In genomic region chr2:215311625-215312394, GRCh38 we compare ENCODE assay signal across 1 cellular context.
TF ChIP-seq lines count a peak whose summit lies in the region.

TSS of gene ATIC (plus strand) at chr2:215312059. CDS start at chr2:215312143, 84 bp downstream.

TF ChIP-seq in HepG2, 621 proteins besides CTCF, POLR2A, EP300 and RAD21 (continued from another document and continues in another):
- TF ChIP-seq CERS6 (CRISPR knock-in tag; IDR thresholded peaks at IDR 0.05) (peak; percentile 83; the same call in 1 of the 2 replicates), SAP130 (CRISPR knock-in tag; IDR thresholded peaks at IDR 0.05; ENCODE audit: low read depth) (peak; percentile 100), NFE2 (CRISPR knock-in tag; IDR thresholded peaks at IDR 0.05) (0 out of 2 replicates have a peak, but pooled peaks have one; percentile 5), ZNF841 (CRISPR knock-in tag; IDR thresholded peaks at IDR 0.05; ENCODE audit: borderline replicate concordance) (peak; percentile 93), SIX1 (CRISPR knock-in tag; IDR thresholded peaks at IDR 0.05; ENCODE audit: borderline replicate concordance) (peak; percentile 20; the same call in 1 of the 2 replicates), MBD4 (IDR thresholded peaks at IDR 0.05; ENCODE audit: borderline replicate concordance, low read length) (no peak), HIVEP1 (CRISPR knock-in tag; IDR thresholded peaks at IDR 0.05) (no peak; the same call in 1 of the 2 replicates), SP5 (CRISPR knock-in tag; IDR thresholded peaks at IDR 0.05; ENCODE audit: borderline replicate concordance, low read depth) (peak; percentile 95), ATAD3A (CRISPR knock-in tag; IDR thresholded peaks at IDR 0.05) (no peak), IKZF5 (CRISPR knock-in tag; IDR thresholded peaks at IDR 0.05) (peak; percentile 91), PRMT3 (CRISPR knock-in tag; IDR thresholded peaks at IDR 0.05; ENCODE audit: borderline replicate concordance, low read depth) (peak; percentile 97; the same call in 1 of the 2 replicates), HNRNPH1 (optimal IDR thresholded peaks at IDR 0.05; ENCODE audit: low read depth, low read length) (no peak), ZNF773 (CRISPR knock-in tag; IDR thresholded peaks at IDR 0.05; ENCODE audit: borderline replicate concordance) (peak; percentile 96), ZNF280B (CRISPR knock-in tag; IDR thresholded peaks at IDR 0.05; ENCODE audit: borderline replicate concordance) (peak; percentile 85; the same call in 1 of the 2 replicates), ZNF670 (CRISPR knock-in tag; IDR thresholded peaks at IDR 0.05; ENCODE audit: borderline replicate concordance) (peak; percentile 99), SALL1 (CRISPR knock-in tag; IDR thresholded peaks at IDR 0.05) (peak; percentile 99), ZNF367 (CRISPR knock-in tag; IDR thresholded peaks at IDR 0.05; ENCODE audit: borderline replicate concordance) (0 out of 2 replicates have a peak, but pooled peaks have one; percentile 18), ZNF549 (CRISPR knock-in tag; IDR thresholded peaks at IDR 0.05) (no peak), PHB2 (IDR thresholded peaks at IDR 0.05; ENCODE audit: partially characterized antibody) (no peak), CHCHD3 (CRISPR knock-in tag; IDR thresholded peaks at IDR 0.05) (peak; percentile 99), ZNF281 (CRISPR knock-in tag; IDR thresholded peaks at IDR 0.05; ENCODE audit: borderline replicate concordance) (peak; percentile 71), FLYWCH1 (CRISPR knock-in tag; IDR thresholded peaks at IDR 0.05) (peak; percentile 98), ZNF3 (CRISPR knock-in tag; IDR thresholded peaks at IDR 0.05) (0 out of 2 replicates have a peak, but pooled peaks have one; percentile 61), FOXO1 (CRISPR knock-in tag; IDR thresholded peaks at IDR 0.05) (peak; percentile 91), PAWR (CRISPR knock-in tag; IDR thresholded peaks at IDR 0.05; ENCODE audit: borderline replicate concordance) (peak; percentile 94; the same call in 1 of the 2 replicates), STAG1 (CRISPR knock-in tag; IDR thresholded peaks at IDR 0.05) (peak; percentile 21; the same call in 1 of the 2 replicates), TBL1XR1 (IDR thresholded peaks at IDR 0.05; ENCODE audit: borderline replicate concordance, low read length, partially characterized antibody) (no peak), ZNF143 (CRISPR knock-in tag; IDR thresholded peaks at IDR 0.05) (peak; percentile 87), HOXD1 (CRISPR knock-in tag; IDR thresholded peaks at IDR 0.05) (peak; percentile 86), TARDBP (CRISPR knock-in tag; IDR thresholded peaks at IDR 0.05) (peak; percentile 95), ZNF160 (CRISPR knock-in tag; IDR thresholded peaks at IDR 0.05) (peak; percentile 79; the same call in 1 of the 2 replicates), ZNF740 (CRISPR knock-in tag; IDR thresholded peaks at IDR 0.05) (peak; percentile 74; the same call in 1 of the 2 replicates), REPIN1 (CRISPR knock-in tag; IDR thresholded peaks at IDR 0.05; ENCODE audit: borderline replicate concordance, low read depth) (peak; percentile 99; the same call in 1 of the 2 replicates), SKI (IDR thresholded peaks at IDR 0.05; ENCODE audit: partially characterized antibody) (peak; percentile 76), ZSCAN22 (CRISPR knock-in tag; IDR thresholded peaks at IDR 0.05) (peak; percentile 89), ZNF674 (CRISPR knock-in tag; IDR thresholded peaks at IDR 0.05; ENCODE audit: low read depth) (peak; percentile 97), U2AF2 (IDR thresholded peaks at IDR 0.05; ENCODE audit: low read depth, low read length) (peak; percentile 88), FOXP4 (CRISPR knock-in tag; IDR thresholded peaks at IDR 0.05) (peak; percentile 81; the same call in 1 of the 2 replicates), ZMAT3 (CRISPR knock-in tag; conservative IDR thresholded peaks at IDR 0.05) (peak; percentile 98), TAF15 (IDR thresholded peaks at IDR 0.05; ENCODE audit: low read depth, low read length, poor library complexity, severe bottlenecking) (peak; percentile 61), ZFP82 (CRISPR knock-in tag; IDR thresholded peaks at IDR 0.05; ENCODE audit: borderline replicate concordance) (peak; percentile 100), ZNF441 (CRISPR knock-in tag; IDR thresholded peaks at IDR 0.05; ENCODE audit: borderline replicate concordance) (peak; percentile 97), ZNF749 (CRISPR knock-in tag; IDR thresholded peaks at IDR 0.05; ENCODE audit: borderline replicate concordance) (peak; percentile 94), NKX3-1 (CRISPR knock-in tag; IDR thresholded peaks at IDR 0.05) (peak; percentile 88; the same call in 1 of the 2 replicates)
- TF ChIP-seq, protein P1, sequence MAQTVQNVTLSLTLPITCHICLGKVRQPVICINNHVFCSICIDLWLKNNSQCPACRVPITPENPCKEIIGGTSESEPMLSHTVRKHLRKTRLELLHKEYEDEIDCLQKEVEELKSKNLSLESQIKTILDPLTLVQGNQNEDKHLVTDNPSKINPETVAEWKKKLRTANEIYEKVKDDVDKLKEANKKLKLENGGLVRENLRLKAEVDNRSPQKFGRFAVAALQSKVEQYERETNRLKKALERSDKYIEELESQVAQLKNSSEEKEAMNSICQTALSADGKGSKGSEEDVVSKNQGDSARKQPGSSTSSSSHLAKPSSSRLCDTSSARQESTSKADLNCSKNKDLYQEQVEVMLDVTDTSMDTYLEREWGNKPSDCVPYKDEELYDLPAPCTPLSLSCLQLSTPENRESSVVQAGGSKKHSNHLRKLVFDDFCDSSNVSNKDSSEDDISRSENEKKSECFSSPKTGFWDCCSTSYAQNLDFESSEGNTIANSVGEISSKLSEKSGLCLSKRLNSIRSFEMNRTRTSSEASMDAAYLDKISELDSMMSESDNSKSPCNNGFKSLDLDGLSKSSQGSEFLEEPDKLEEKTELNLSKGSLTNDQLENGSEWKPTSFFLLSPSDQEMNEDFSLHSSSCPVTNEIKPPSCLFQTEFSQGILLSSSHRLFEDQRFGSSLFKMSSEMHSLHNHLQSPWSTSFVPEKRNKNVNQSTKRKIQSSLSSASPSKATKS (CRISPR knock-in tag; IDR thresholded peaks at IDR 0.05) = 0 out of 2 replicates have a peak, but pooled peaks have one; percentile 75
- TF ChIP-seq, protein P2, sequence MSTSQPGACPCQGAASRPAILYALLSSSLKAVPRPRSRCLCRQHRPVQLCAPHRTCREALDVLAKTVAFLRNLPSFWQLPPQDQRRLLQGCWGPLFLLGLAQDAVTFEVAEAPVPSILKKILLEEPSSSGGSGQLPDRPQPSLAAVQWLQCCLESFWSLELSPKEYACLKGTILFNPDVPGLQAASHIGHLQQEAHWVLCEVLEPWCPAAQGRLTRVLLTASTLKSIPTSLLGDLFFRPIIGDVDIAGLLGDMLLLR (CRISPR knock-in tag; IDR thresholded peaks at IDR 0.05) = peak; percentile 100
- TF ChIP-seq, protein P3, sequence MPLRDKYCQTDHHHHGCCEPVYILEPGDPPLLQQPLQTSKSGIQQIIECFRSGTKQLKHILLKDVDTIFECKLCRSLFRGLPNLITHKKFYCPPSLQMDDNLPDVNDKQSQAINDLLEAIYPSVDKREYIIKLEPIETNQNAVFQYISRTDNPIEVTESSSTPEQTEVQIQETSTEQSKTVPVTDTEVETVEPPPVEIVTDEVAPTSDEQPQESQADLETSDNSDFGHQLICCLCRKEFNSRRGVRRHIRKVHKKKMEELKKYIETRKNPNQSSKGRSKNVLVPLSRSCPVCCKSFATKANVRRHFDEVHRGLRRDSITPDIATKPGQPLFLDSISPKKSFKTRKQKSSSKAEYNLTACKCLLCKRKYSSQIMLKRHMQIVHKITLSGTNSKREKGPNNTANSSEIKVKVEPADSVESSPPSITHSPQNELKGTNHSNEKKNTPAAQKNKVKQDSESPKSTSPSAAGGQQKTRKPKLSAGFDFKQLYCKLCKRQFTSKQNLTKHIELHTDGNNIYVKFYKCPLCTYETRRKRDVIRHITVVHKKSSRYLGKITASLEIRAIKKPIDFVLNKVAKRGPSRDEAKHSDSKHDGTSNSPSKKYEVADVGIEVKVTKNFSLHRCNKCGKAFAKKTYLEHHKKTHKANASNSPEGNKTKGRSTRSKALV (CRISPR knock-in tag; IDR thresholded peaks at IDR 0.05) = peak; percentile 73; the same call in 1 of the 2 replicates
- TF ChIP-seq, protein P4, sequence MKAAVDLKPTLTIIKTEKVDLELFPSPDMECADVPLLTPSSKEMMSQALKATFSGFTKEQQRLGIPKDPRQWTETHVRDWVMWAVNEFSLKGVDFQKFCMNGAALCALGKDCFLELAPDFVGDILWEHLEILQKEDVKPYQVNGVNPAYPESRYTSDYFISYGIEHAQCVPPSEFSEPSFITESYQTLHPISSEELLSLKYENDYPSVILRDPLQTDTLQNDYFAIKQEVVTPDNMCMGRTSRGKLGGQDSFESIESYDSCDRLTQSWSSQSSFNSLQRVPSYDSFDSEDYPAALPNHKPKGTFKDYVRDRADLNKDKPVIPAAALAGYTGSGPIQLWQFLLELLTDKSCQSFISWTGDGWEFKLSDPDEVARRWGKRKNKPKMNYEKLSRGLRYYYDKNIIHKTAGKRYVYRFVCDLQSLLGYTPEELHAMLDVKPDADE (CRISPR knock-in tag; IDR thresholded peaks at IDR 0.05) = peak; percentile 84; the same call in 1 of the 2 replicates
